ENCODE assay signal across 12 cellular contexts in the genomic region with DNA sequence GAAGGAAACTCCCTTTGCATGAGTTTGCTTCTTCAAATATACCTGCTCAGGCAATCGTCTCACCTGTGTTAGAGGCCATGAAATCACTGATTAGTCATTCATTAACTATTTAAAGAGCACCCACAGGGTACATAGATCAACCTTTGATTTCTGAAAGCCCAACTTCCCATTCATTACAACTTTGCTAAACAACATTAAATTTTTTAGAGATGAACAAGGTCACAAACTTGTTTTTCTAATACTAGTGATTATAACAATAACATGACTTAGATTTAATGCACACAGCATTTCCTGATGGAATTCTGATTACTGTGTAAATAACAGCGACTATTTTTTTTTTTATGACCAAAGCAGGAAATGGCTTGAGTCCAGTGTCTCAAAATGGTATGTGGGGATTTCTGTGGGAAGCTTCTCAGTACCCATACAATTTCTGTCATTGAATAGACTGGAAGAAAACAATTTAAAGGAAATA. TPM values are rescaled to one million over a fixed set of nuclear protein-coding genes. Genes with fewer than 3 reads are reported as not detected.
DNase-seq lines count a peak whose midpoint lies in the region; ATAC-seq and TF ChIP-seq lines count a peak whose summit lies in the region.
"Had no signal": no experiment of that assay in that cellular context is flagged by ENCODE, and none has a peak within 500 bp of the region (broad histone marks: within the 10 kb centered on the region; RNA-seq: fewer than 3 reads in every experiment).

No MANE protein-coding gene starts in this region.

- WGBS in esophagus squamous epithelium, 2 donors = 21% methylated on average over 2 of the region's 2 CpGs
- 23% methylated on average over 2 of the region's 2 CpGs for WGBS in prostate gland

- no peaks in the 10 kb centered on the region for H3K27me3 ChIP-seq in DOHH2 (ENCODE audit: control insufficient read depth, low read length)
- no peaks in the 10 kb centered on the region for H3K27me3 ChIP-seq in esophagus squamous epithelium
- H3K27me3 ChIP-seq in prostate gland (replicated peaks; ENCODE audit: insufficient read depth) = no peaks in the 10 kb centered on the region

- peaks cover 6% of the 10 kb centered on the region for H3F3A ChIP-seq in DOHH2 (ENCODE audit: control insufficient read depth, insufficient read depth)

- no peaks in the 10 kb centered on the region for H3K9me2 ChIP-seq in DOHH2 (replicated peaks; ENCODE audit: control insufficient read depth, low read length)

- TF ChIP-seq CTCF in DOHH2 (IDR thresholded peaks at IDR 0.05; ENCODE audit: low read depth, low read length, poor library complexity, severe bottlenecking) = no peak
- no peak for TF ChIP-seq CTCF in esophagus squamous epithelium (IDR thresholded peaks at IDR 0.05)
- TF ChIP-seq CTCF in prostate gland (IDR thresholded peaks at IDR 0.05) = no peak

- peaks cover 30% of the 10 kb centered on the region for H3K4me1 ChIP-seq in DOHH2 (ENCODE audit: control insufficient read depth, low read length)
- H3K4me1 ChIP-seq in esophagus squamous epithelium = peaks cover 0 to 39% (median 6%) of the 10 kb centered on the region in 3 donors
- peaks cover 5% of the 10 kb centered on the region for H3K4me1 ChIP-seq in prostate gland (replicated peaks)
- H3K4me1 ChIP-seq: HAP-1 had no signal

- TF ChIP-seq POLR2A in esophagus squamous epithelium (IDR thresholded peaks at IDR 0.05) (no peak), prostate gland (IDR thresholded peaks at IDR 0.05) (no peak)

- no peaks in the 10 kb centered on the region for H4K20me1 ChIP-seq in DOHH2 (ENCODE audit: control insufficient read depth, insufficient read depth, low read depth, low read length)

- ATAC-seq in GM21515 (IDR thresholded peaks at IDR 0.05; ENCODE audit: unreplicated experiment) = no peak

- H3K9me3 ChIP-seq in DOHH2 (ENCODE audit: control insufficient read depth, insufficient read depth, low read length) (no peaks in the 10 kb centered on the region), esophagus squamous epithelium (no peaks in the 10 kb centered on the region), prostate gland (no peaks in the 10 kb centered on the region)
- H3K9me3 ChIP-seq: HAP-1 had no signal

- H3K4me3 ChIP-seq in DOHH2 (ENCODE audit: low read length) (no peak overlapping the region), esophagus squamous epithelium (no peak overlapping the region), prostate gland (no peak overlapping the region)
- H3K4me3 ChIP-seq: HAP-1 had no signal

- no peaks in the 10 kb centered on the region; the same call in 1 of the 2 replicates for H3K79me2 ChIP-seq in DOHH2 (ENCODE audit: control insufficient read depth, low read length)

- DNase-seq in NCI-H748 treated with DMSO at 0.1 percent for 48 hours (lab: John Stamatoyannopoulos, UW) (peak; percentile 7), esophagus squamous epithelium (lab: John Stamatoyannopoulos, UW) (no peak), prostate gland (ENCODE audit: low spot score) (no peak), UCSD-AML1 (lab: John Stamatoyannopoulos, UW; ENCODE audit: unreplicated experiment) (no peak), posterior cingulate gyrus (no peak), NCI-H1092 treated with DMSO at 0.1 percent for 48 hours (lab: John Stamatoyannopoulos, UW) (no peak)
- DNase-seq: CD4-positive, CD25-positive, alpha-beta regulatory T cell; substantia nigra; SW 1271 had no signal

- intact Hi-C loops in esophagus squamous epithelium (cut with DNase I) (no loop called here), prostate gland (cut with DNase I) (no loop called here), posterior cingulate gyrus (cut with DNase I) (no loop called here)

- peak overlapping the region; percentile 36; the same call in 1 of the 2 replicates for H3K4me2 ChIP-seq in DOHH2 (ENCODE audit: low read length)

- no peaks in the 10 kb centered on the region for H3K36me3 ChIP-seq in DOHH2 (ENCODE audit: control insufficient read depth, low read length)
- no peaks in the 10 kb centered on the region for H3K36me3 ChIP-seq in esophagus squamous epithelium
- no peaks in the 10 kb centered on the region for H3K36me3 ChIP-seq in prostate gland
- H3K36me3 ChIP-seq: HAP-1 had no signal

- H3K27ac ChIP-seq in DOHH2 (ENCODE audit: low read depth, low read length) (no peak overlapping the region), esophagus squamous epithelium (peak overlapping the region; percentile 44 to 75 (median 64)), prostate gland (peak overlapping the region; percentile 3 to 30)

RNA-seq across cellular contexts. Expression of a gene that starts 5.4 kb away (rescaled TPM):
- total RNA-seq in esophagus squamous epithelium (1,000 to 10,000 TPM in 1 of 4 donors, 100 to 1,000 TPM in 3; 172 to 1,512 (median 404) TPM), prostate gland (10 to 100 TPM; 18.5 to 35.8 TPM)

RNA-seq across cellular contexts. Expression of a gene that starts 6.3 kb away (rescaled TPM):
- total RNA-seq in esophagus squamous epithelium (100 to 1,000 TPM in 1 of 4 donors, 10 to 100 TPM in 3; 75.5 to 147 (median 82.9) TPM), prostate gland (10 to 100 TPM; 73.3 to 87.3 TPM)

RNA-seq across cellular contexts. Expression of a gene that starts 29.2 kb away (rescaled TPM):
- total RNA-seq in esophagus squamous epithelium (10 to 100 TPM in 3 of 4 donors, 1 to 10 TPM in 1; 9.7 to 19.7 (median 15.6) TPM), prostate gland (10 to 100 TPM; 12.8 to 16.6 TPM)

Comparison
In these comparisons a context has a peak if more than half of its experiments do, and no peak if none do; other contexts are left out.
1. RNA of a gene that starts 5.4 kb away (total RNA-seq): 172 to 1,512 TPM in esophagus squamous epithelium; 18.5 to 35.8 TPM in prostate gland; every median in the first group is over 4 times any median in the second.